Comparison of ENCODE assay signal across 12 cellular contexts in genomic region chr1:225780609-225781008, GRCh38. TPM values are rescaled to one million over a fixed set of nuclear protein-coding genes. Genes with fewer than 3 reads are reported as not detected.
DNase-seq lines count a peak whose midpoint lies in the region; ATAC-seq, FAIRE-seq and TF ChIP-seq lines count a peak whose summit lies in the region.
"Had no signal": no experiment of that assay in that cellular context is flagged by ENCODE, and none has a peak within 500 bp of the region (broad histone marks: within the 10 kb centered on the region; RNA-seq: fewer than 3 reads in every experiment).

No MANE protein-coding gene starts in this region.

- H3K4me1 Mint-ChIP-seq in activated CD4-positive, alpha-beta T cell treated with anti-CD3 and anti-CD28 coated beads, Interleukin-2, amount 10 ng/mL, durations not matched to agents 24 days and 14 days: peaks cover 25% of the 10 kb centered on the region

- H3K4me3 Mint-ChIP-seq in activated CD4-positive, alpha-beta T cell treated with anti-CD3 and anti-CD28 coated beads, Interleukin-2, amount 10 ng/mL, durations not matched to agents 24 days and 14 days: peak overlapping the region; percentile 13

- DNase-seq in activated CD4-positive, alpha-beta T cell treated with anti-CD3 and anti-CD28 coated beads, Interleukin-2, amount 10 ng/mL, durations not matched to agents 24 days and 14 days: no peak
- no peak for DNase-seq in activated CD4-positive, alpha-beta T cell treated with anti-CD3 and anti-CD28 coated beads for 4 hours
- DNase-seq in NB4 (ENCODE audit: low read depth) (peak; percentile 38), H1 (ENCODE audit: low read depth in 1 of 2, low spot score in 2 of 2) (no peak), sigmoid colon (no peak), NCI-H82 (lab: John Stamatoyannopoulos, UW) (no peak), HK-2 (ENCODE audit: unreplicated experiment) (no peak)
- DNase-seq: HCEC 1CT, NCI-H1105 treated with DMSO at 0.1 percent for 48 hours, NCI-H774, T-helper 9 cell had no signal

- H3K27me3 ChIP-seq in H1 (replicated peaks in 1 of 4; ENCODE audit: control insufficient read depth in 3 of 4, extremely low read depth in 1 of 4, insufficient read depth in 3 of 4, low read length in 3 of 4): no peaks in the 10 kb centered on the region
- no peaks in the 10 kb centered on the region for H3K27me3 ChIP-seq in sigmoid colon

- H3K27ac Mint-ChIP-seq in activated CD4-positive, alpha-beta T cell treated with anti-CD3 and anti-CD28 coated beads, Interleukin-2, amount 10 ng/mL, durations not matched to agents 24 days and 14 days: no peak overlapping the region

- H3K4me2 ChIP-seq in H1 (ENCODE audit: insufficient read depth in 1 of 2, low read depth in 2 of 2, low read length in 2 of 2): peak overlapping the region; percentile 78 to 79; a peak in 1 of 4 replicates

- H4K8ac ChIP-seq in H1 (ENCODE audit: extremely low read depth, insufficient read depth, low read length): no peak overlapping the region

- no peak overlapping the region for H3K56ac ChIP-seq in H1 (replicated peaks; ENCODE audit: insufficient read length, low read depth, low read length)

- TF ChIP-seq RAD21 in H1 (IDR thresholded peaks at IDR 0.05 in 1 of 2, conservative IDR thresholded peaks at IDR 0.05 in 1 of 2; ENCODE audit: low read depth in 2 of 2, low read length in 2 of 2): no peak

- TF ChIP-seq POLR2A in NB4 (IDR thresholded peaks at IDR 0.05; ENCODE audit: extremely low read depth, insufficient read length): no peak
- TF ChIP-seq POLR2A in H1 (IDR thresholded peaks at IDR 0.05; ENCODE audit: control extremely low read depth in 1 of 2, low read depth in 2 of 2, low read length in 2 of 2): no peak
- TF ChIP-seq POLR2A in sigmoid colon (IDR thresholded peaks at IDR 0.05): no peak

- TF ChIP-seq EP300 in H1 (IDR thresholded peaks at IDR 0.05; ENCODE audit: borderline replicate concordance in 1 of 2, low read depth in 2 of 2, low read length in 2 of 2) (no peak), sigmoid colon (IDR thresholded peaks at IDR 0.05) (no peak)

- no peaks in the 10 kb centered on the region for H3K79me1 ChIP-seq in H1 (ENCODE audit: low read depth, low read length)

- no peak for ATAC-seq in GM18858 (IDR thresholded peaks at IDR 0.05; ENCODE audit: unreplicated experiment)

- 97% methylated on average over 1 of the region's 1 CpG; no CpG with 5 or more reads in 1 of the 2 experiments for WGBS in H1 (ENCODE audit: extremely low coverage in 1 of 2, insufficient coverage in 1 of 2, insufficient read length in 1 of 2, insufficient replicate concordance in 2 of 2, low coverage in 1 of 2, low lambda C conversion rate in 2 of 2, missing lambda C conversion rate in 1 of 2), 2 experiments
- 94 to 96% methylated on average over 1 of the region's 1 CpG for WGBS in sigmoid colon, 2 donors

- CTCF ChIA-PET in H1 (lab: Charles Lee; ENCODE audit: partially characterized antibody): interaction anchor here (1.2 to 6.1 kb wide), 2 partner anchors 12 to 30 kb away, joined by 3 to 50 read pairs; partner anchors contain the start of gene EPHX1

- no peaks in the 10 kb centered on the region for H3K9me3 ChIP-seq in H1 (ENCODE audit: insufficient read depth in 2 of 2, low read depth in 1 of 2, low read length in 1 of 2)
- H3K9me3 ChIP-seq in sigmoid colon: no peaks in the 10 kb centered on the region

- no peak overlapping the region for H2BK12ac ChIP-seq in H1 (ENCODE audit: low read depth, low read length)

- POLR2A ChIA-PET in H1 (lab: Charles Lee; ENCODE audit: partially characterized antibody): interaction anchor here (0.7 to 10.3 kb wide), 10 partner anchors 10 to 306 kb away, joined by 3 to 166 read pairs (median 4); partner anchors contain the start of genes EPHX1 and SDE2

- H4K91ac ChIP-seq in H1 (replicated peaks; ENCODE audit: insufficient read length, low read length): no peak overlapping the region

- no peak overlapping the region for H2AFZ ChIP-seq in H1 (ENCODE audit: low read length)

- H3K23me2 ChIP-seq in H1 (ENCODE audit: low read depth, low read length): peaks cover 4% of the 10 kb centered on the region

- intact Hi-C loops in activated CD4-positive, alpha-beta T cell treated with anti-CD3 and anti-CD28 coated beads, Interleukin-2, amount 10 ng/mL, durations not matched to agents 24 days and 14 days (cut with micrococcal nuclease): no loop called here
- intact Hi-C loops in sigmoid colon (cut with DNase I): no loop called here

- no peak overlapping the region for H2BK20ac ChIP-seq in H1 (ENCODE audit: low read length)

- H3K4me1 ChIP-seq in H1 (replicated peaks in 1 of 4; ENCODE audit: control insufficient read depth in 3 of 4, insufficient read depth in 4 of 4, low read length in 3 of 4) (peaks cover 0 to 5% (median 3%) of the 10 kb centered on the region in 4 experiments; a peak in 5 of 7 replicates), sigmoid colon (peaks cover 0 to 66% (median 59%) of the 10 kb centered on the region in 4 donors)

- H2BK120ac ChIP-seq in H1 (replicated peaks; ENCODE audit: low read depth, low read length): no peak overlapping the region

- H3K79me2 ChIP-seq in H1 (ENCODE audit: control insufficient read depth in 1 of 2, insufficient read depth in 2 of 2, low read length in 2 of 2): peaks cover 30 to 68% of the 10 kb centered on the region in 2 experiments

- no peak overlapping the region for H3K4ac ChIP-seq in H1 (replicated peaks; ENCODE audit: insufficient read length, low read depth, low read length)

- H3K14ac ChIP-seq in H1 (ENCODE audit: insufficient read length): no peak overlapping the region

- no peak overlapping the region for H3K18ac ChIP-seq in H1 (ENCODE audit: extremely low read depth, low read length)

- H3K36me3 Mint-ChIP-seq in activated CD4-positive, alpha-beta T cell treated with anti-CD3 and anti-CD28 coated beads, Interleukin-2, amount 10 ng/mL, durations not matched to agents 24 days and 14 days (ENCODE audit: low read depth): peaks cover 34% of the 10 kb centered on the region

- H2BK15ac ChIP-seq in H1 (ENCODE audit: low read length): no peak overlapping the region

- H2BK5ac ChIP-seq in H1 (ENCODE audit: low read depth, low read length): no peak overlapping the region

- H3K9me3 Mint-ChIP-seq in activated CD4-positive, alpha-beta T cell treated with anti-CD3 and anti-CD28 coated beads, Interleukin-2, amount 10 ng/mL, durations not matched to agents 24 days and 14 days: no peaks in the 10 kb centered on the region

- peaks cover 2 to 34% (median 11%) of the 10 kb centered on the region in 4 experiments for H3K36me3 ChIP-seq in H1 (ENCODE audit: control insufficient read depth in 2 of 4, insufficient read depth in 4 of 4, low read length in 3 of 4)
- peaks cover 0 to 23% (median 9%) of the 10 kb centered on the region in 4 donors for H3K36me3 ChIP-seq in sigmoid colon

- H2AK5ac ChIP-seq in H1 (ENCODE audit: low read depth, low read length): no peak overlapping the region

- H4K20me1 ChIP-seq in H1 (replicated peaks in 1 of 2; ENCODE audit: control insufficient read depth in 1 of 2, insufficient read depth in 2 of 2, low read length in 2 of 2): peaks cover 3 to 10% of the 10 kb centered on the region in 2 experiments

- TF ChIP-seq CTCF in NB4 (IDR thresholded peaks at IDR 0.05; ENCODE audit: low read depth, low read length): no peak
- no peak for TF ChIP-seq CTCF in H1 (IDR thresholded peaks at IDR 0.05; ENCODE audit: control extremely low read depth in 1 of 3, insufficient read depth in 1 of 3, low read depth in 1 of 3, low read length in 3 of 3)
- TF ChIP-seq CTCF in sigmoid colon (IDR thresholded peaks at IDR 0.05): no peak

- FAIRE-seq in H1 (lab: Jason Lieb, UNC): no peak

- no peak overlapping the region for H3K27ac ChIP-seq in H1 (ENCODE audit: low read depth, low read length)
- H3K27ac ChIP-seq in sigmoid colon: peak overlapping the region in 3 of 4 donors; percentile 92 to 95 (median 92)

- peak overlapping the region; percentile 36 for H3K4me3 ChIP-seq in NB4 (ENCODE audit: low read depth, low read length)
- peak overlapping the region in 1 of 4 experiments; percentile 93; a peak in 1 of 8 replicates for H3K4me3 ChIP-seq in H1 (ENCODE audit: extremely low read depth in 1 of 4, insufficient read depth in 2 of 4, low read depth in 3 of 4, low read length in 4 of 4)
- H3K4me3 ChIP-seq in sigmoid colon: no peak overlapping the region

- no peaks in the 10 kb centered on the region for H3K27me3 Mint-ChIP-seq in activated CD4-positive, alpha-beta T cell treated with anti-CD3 and anti-CD28 coated beads, Interleukin-2, amount 10 ng/mL, durations not matched to agents 24 days and 14 days

- H3K9ac ChIP-seq in H1 (replicated peaks in 1 of 4; ENCODE audit: extremely low read depth in 1 of 4, low read depth in 3 of 4, low read length in 3 of 4): no peak overlapping the region

- H4K5ac ChIP-seq in H1 (ENCODE audit: insufficient read length, low read depth, low read length): no peak overlapping the region

- no peak overlapping the region for H3K23ac ChIP-seq in H1 (ENCODE audit: insufficient read length)

RNA-seq across cellular contexts. Expression of gene SRP9, which starts 3.0 kb away (rescaled TPM):
- 232 and 244 TPM in 2 replicates for total RNA-seq in activated CD4-positive, alpha-beta T cell treated with anti-CD3 and anti-CD28 coated beads, Interleukin-2, amount 10 ng/mL, durations not matched to agents 24 days and 14 days
- 446 and 448 TPM in 2 replicates for total RNA-seq in H1 (2021; fragmentation: NEBNext Ultra II Directional; extraction: Animal tissue kit (Norgen Biotek cat#: 25700))
- polyA plus RNA-seq in H1 (2011; rRNA removed): 342 and 572 TPM in 2 replicates
- 639 TPM for polyA plus RNA-seq in H1 (2011; cell fraction: cytosol; rRNA removed)
- 94.4 TPM for polyA plus RNA-seq in H1 (2011; cell fraction: nucleus; rRNA removed)
- 256 to 682 TPM (median 537 TPM) in 4 replicates for polyA plus RNA-seq in H1 (2012, experiment 1 of 2)
- polyA plus RNA-seq in H1 (2012, experiment 2 of 2): 59.1 TPM
- polyA plus RNA-seq in H1 (2013, experiment 1 of 2): 274 TPM
- 272 TPM for polyA plus RNA-seq in H1 (2013, experiment 2 of 2)
- polyA minus RNA-seq in H1 (2011; rRNA and poly(A)+ RNA removed): 150 and 182 TPM in 2 replicates
- polyA minus RNA-seq in H1 (2011; cell fraction: cytosol; rRNA and poly(A)+ RNA removed): 259 TPM
- polyA minus RNA-seq in H1 (2011; cell fraction: nucleus; rRNA and poly(A)+ RNA removed): 78.2 TPM
- 100 to 1,000 TPM; 148 to 270 (median 220) TPM for total RNA-seq in sigmoid colon
- polyA plus RNA-seq in sigmoid colon: 100 to 1,000 TPM; 262 to 513 (median 358) TPM

RNA-seq across cellular contexts. Expression of gene EPHX1, which starts 29.3 kb away (rescaled TPM):
- total RNA-seq in activated CD4-positive, alpha-beta T cell treated with anti-CD3 and anti-CD28 coated beads, Interleukin-2, amount 10 ng/mL, durations not matched to agents 24 days and 14 days: 1.6 and 1.8 TPM in 2 replicates
- 79.1 and 80.0 TPM in 2 replicates for total RNA-seq in H1 (2021; fragmentation: NEBNext Ultra II Directional; extraction: Animal tissue kit (Norgen Biotek cat#: 25700))
- polyA plus RNA-seq in H1 (2011; rRNA removed): 45.3 and 47.6 TPM in 2 replicates
- polyA plus RNA-seq in H1 (2011; cell fraction: cytosol; rRNA removed): 23.5 TPM
- polyA plus RNA-seq in H1 (2011; cell fraction: nucleus; rRNA removed): 50.9 TPM
- 87.4 to 98.2 TPM (median 91.4 TPM) in 4 replicates for polyA plus RNA-seq in H1 (2012, experiment 1 of 2)
- 157 TPM for polyA plus RNA-seq in H1 (2012, experiment 2 of 2)
- 157 TPM for polyA plus RNA-seq in H1 (2013, experiment 1 of 2)
- 166 TPM for polyA plus RNA-seq in H1 (2013, experiment 2 of 2)
- 30.1 and 31.7 TPM in 2 replicates for polyA minus RNA-seq in H1 (2011; rRNA and poly(A)+ RNA removed)
- 19.2 TPM for polyA minus RNA-seq in H1 (2011; cell fraction: cytosol; rRNA and poly(A)+ RNA removed)
- polyA minus RNA-seq in H1 (2011; cell fraction: nucleus; rRNA and poly(A)+ RNA removed): 22.1 TPM
- total RNA-seq in sigmoid colon: 10 to 100 TPM; 43.6 to 78.9 (median 67.7) TPM
- 10 to 100 TPM in 2 of 3 donors, 1 to 10 TPM in 1; 6.9 to 26.6 (median 14.4) TPM for polyA plus RNA-seq in sigmoid colon

Comparison
In these comparisons a context has a peak if more than half of its experiments do, and no peak if none do; other contexts are left out.
1. RNA of gene EPHX1, which starts 29.3 kb away (total RNA-seq): 79.1 to 80.0 TPM in H1 and 43.6 to 78.9 TPM in sigmoid colon; 1.6 to 1.8 TPM in activated CD4-positive, alpha-beta T cell treated with anti-CD3 and anti-CD28 coated beads, Interleukin-2, amount 10 ng/mL, durations not matched to agents 24 days and 14 days; every median in the first group is over 10 times any median in the second.